ENCODE assay signal across 10 cellular contexts in the genomic region with DNA sequence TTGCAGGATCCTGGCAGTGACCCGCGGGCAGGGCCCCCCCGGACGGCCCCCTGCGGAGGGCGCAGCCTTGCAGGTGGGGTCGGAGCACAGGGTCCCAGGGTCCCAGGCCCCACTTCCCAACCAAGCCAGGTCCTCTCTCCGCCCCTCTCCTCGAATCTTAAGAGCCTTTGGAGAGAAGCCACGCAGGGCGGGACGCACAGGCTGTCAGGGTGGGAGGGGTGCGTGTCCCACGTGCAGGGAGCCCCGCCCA. TPM values are rescaled to one million over a fixed set of nuclear protein-coding genes. Genes with fewer than 3 reads are reported as not detected.
A peak's percentile ranks its signal among the peaks of the same experiment; 100 is the strongest.
DNase-seq lines count a peak whose midpoint lies in the region; FAIRE-seq lines count a peak whose summit lies in the region.
"Had no signal": no experiment of that assay in that cellular context is flagged by ENCODE, and none has a peak within 500 bp of the region (broad histone marks: within the 10 kb centered on the region; RNA-seq: fewer than 3 reads in every experiment).

No MANE protein-coding gene starts in this region.

- H3K9ac ChIP-seq in BLaER1 (peak overlapping the region; percentile 82; the same call in 1 of the 2 replicates), HUES64 (ENCODE audit: low read depth, low read length) (no peak overlapping the region)

- H3K4me1 ChIP-seq in BLaER1 (peaks cover 94% of the 10 kb centered on the region), HUES64 (ENCODE audit: insufficient read depth, low read length) (no peaks in the 10 kb centered on the region)

- FAIRE-seq in frontal cortex (lab: Jason Lieb, UNC), result no peak
- FAIRE-seq: endometrium had no signal

- peak; percentile 57 for DNase-seq in central memory CD4-positive, alpha-beta T cell
- peak; percentile 56 for DNase-seq in medulla oblongata (ENCODE audit: extremely low spot score)
- DNase-seq in NCI-H1092 treated with DMSO at 0.1 percent for 48 hours (lab: John Stamatoyannopoulos, UW), result no peak
- DNase-seq in frontal cortex (ENCODE audit: low spot score in 2 of 2), result no peak
- no peak for DNase-seq in GF-D8 (lab: John Stamatoyannopoulos, UW)
- DNase-seq in HCEC 1CT, result no peak
- DNase-seq: occipital lobe had no signal

- 12% methylated on average over 15 of the region's 15 CpGs for WGBS in HUES64

- H3K4me3 ChIP-seq in BLaER1 (peak overlapping the region; percentile 66), HUES64 (ENCODE audit: low read length) (peak overlapping the region; percentile 22; the same call in 1 of the 2 replicates)

- H3K36me3 ChIP-seq in BLaER1 (no peaks in the 10 kb centered on the region), HUES64 (ENCODE audit: insufficient read depth, low read length) (no peaks in the 10 kb centered on the region)

- H3K4me2 ChIP-seq in BLaER1, result peak overlapping the region; percentile 99

- H3K27ac ChIP-seq in BLaER1 (peak overlapping the region; percentile 96; the same call in 1 of the 2 replicates), HUES64 (ENCODE audit: low read depth, low read length) (no peak overlapping the region)

- H3K27me3 ChIP-seq in BLaER1 (peaks cover 11% of the 10 kb centered on the region; the same call in 1 of the 2 replicates), HUES64 (ENCODE audit: insufficient read depth, low read length) (peaks cover 10% of the 10 kb centered on the region; the same call in 1 of the 2 replicates)

- H3K9me3 ChIP-seq in BLaER1 (no peaks in the 10 kb centered on the region), HUES64 (ENCODE audit: insufficient read depth, low read depth, low read length) (no peaks in the 10 kb centered on the region)

- H4K20me1 ChIP-seq in BLaER1, result no peaks in the 10 kb centered on the region

RNA-seq across cellular contexts. Expression of a gene that starts 18.4 kb away (rescaled TPM):
- 20.5 TPM for polyA plus RNA-seq in HUES64 (2013, experiment 1 of 2)
- polyA plus RNA-seq in HUES64 (2013, experiment 2 of 2), result 25.2 TPM
- 12.6 TPM for total RNA-seq in frontal cortex

RNA-seq across cellular contexts. Expression of a gene that starts 43.0 kb away (rescaled TPM):
- polyA plus RNA-seq in HUES64 (2013, experiment 1 of 2), result 18.1 TPM
- polyA plus RNA-seq in HUES64 (2013, experiment 2 of 2), result 19.9 TPM
- 1.2 TPM for total RNA-seq in frontal cortex

Comparison
In these comparisons a context has a peak if more than half of its experiments do, and no peak if none do; other contexts are left out.
1. DNase-seq: peak in central memory CD4-positive, alpha-beta T cell (single experiment) and medulla oblongata (single experiment); none in NCI-H1092 treated with DMSO at 0.1 percent for 48 hours (single experiment), frontal cortex (0 of 2), GF-D8 (single experiment) and HCEC 1CT (single experiment).